In the genomic region with DNA sequence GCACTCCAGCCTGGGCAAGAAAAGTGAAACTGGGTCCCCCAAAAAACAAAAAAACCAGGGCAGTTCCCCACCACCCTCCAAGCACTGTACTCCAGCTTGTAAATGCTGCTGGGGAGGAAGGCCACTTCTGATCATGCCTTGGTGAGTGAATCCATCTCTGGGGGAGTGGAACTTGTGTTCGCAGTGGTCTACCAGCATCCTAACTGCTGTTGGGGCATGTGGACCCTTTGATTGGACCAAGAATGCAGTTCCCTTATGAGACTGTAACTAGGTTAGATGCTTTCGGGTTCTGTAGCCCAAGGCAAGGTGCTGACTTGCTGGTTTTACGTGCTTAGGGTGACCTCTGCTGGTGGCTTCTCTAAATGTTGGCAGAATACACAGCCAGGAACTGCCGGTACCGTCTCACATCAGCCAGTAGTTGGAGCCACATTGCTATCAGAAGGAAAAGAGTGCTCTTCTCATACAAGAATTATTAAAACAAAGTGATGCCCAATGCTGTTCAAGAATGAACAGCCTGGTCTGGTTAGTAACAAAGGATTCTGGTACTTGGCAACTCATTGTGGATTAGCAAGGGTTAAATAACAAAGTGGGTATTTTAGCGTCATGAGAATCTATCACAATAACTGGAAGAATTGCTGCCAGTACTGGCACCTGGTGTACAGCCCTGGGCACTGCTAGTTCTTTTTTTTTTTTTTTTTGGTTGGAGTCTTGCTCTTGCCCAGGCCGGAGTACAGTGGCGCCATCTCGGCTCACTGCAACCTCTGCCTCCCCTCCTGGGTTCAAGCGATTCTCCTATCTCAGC, we compare ENCODE assay signal across 8 cellular contexts. TPM values are rescaled to one million over a fixed set of nuclear protein-coding genes. Genes with fewer than 3 reads are reported as not detected.
A peak's percentile ranks its signal among the peaks of the same experiment; 100 is the strongest.
DNase-seq lines count a peak whose midpoint lies in the region; ATAC-seq, FAIRE-seq and TF ChIP-seq lines count a peak whose summit lies in the region.

No MANE protein-coding gene starts in this region.

- H3K36me3 Mint-ChIP-seq in activated T-cell treated with anti-CD3 and anti-CD28 coated beads, Interleukin-2, amount 50 U/mL, for 4 hours (ENCODE audit: insufficient read depth): no peaks in the 10 kb centered on the region
- H3K36me3 Mint-ChIP-seq in nephron (ENCODE audit: low read depth): peaks cover 15% of the 10 kb centered on the region
- H3K36me3 Mint-ChIP-seq in stimulated activated naive CD8-positive, alpha-beta T cell treated with anti-CD3 and anti-CD28 coated beads, Interleukin-15, Interleukin-2, amounts not matched to agents 100 ng/mL and 50 ng/mL, for 24 hours (ENCODE audit: low read depth): peaks cover 11% of the 10 kb centered on the region

- TF ChIP-seq CTCF in DOHH2 (IDR thresholded peaks at IDR 0.05; ENCODE audit: low read depth, low read length, poor library complexity, severe bottlenecking) (peak; percentile 99), LNCaP clone FGC (IDR thresholded peaks at IDR 0.05; ENCODE audit: control insufficient read depth, extremely low read depth, insufficient read depth) (peak; percentile 100), esophagus squamous epithelium (IDR thresholded peaks at IDR 0.05) (peak; percentile 86 to 99 (median 96)), nephron (IDR thresholded peaks at IDR 0.05; ENCODE audit: unreplicated experiment in 3 of 3) (peak; percentile 94 to 99 (median 96))

- H3K27me3 ChIP-seq in DOHH2 (ENCODE audit: control insufficient read depth, low read length): no peaks in the 10 kb centered on the region
- no peaks in the 10 kb centered on the region for H3K27me3 ChIP-seq in esophagus squamous epithelium

- TF ChIP-seq POLR2A in esophagus squamous epithelium (IDR thresholded peaks at IDR 0.05): no peak

- H3K27ac ChIP-seq in DOHH2 (ENCODE audit: low read depth, low read length) (no peak overlapping the region), esophagus squamous epithelium (peak overlapping the region in 1 of 4 donors; percentile 15)

- H4K20me1 ChIP-seq in DOHH2 (ENCODE audit: control insufficient read depth, insufficient read depth, low read depth, low read length): no peaks in the 10 kb centered on the region

- peaks cover 20% of the 10 kb centered on the region for H3K36me3 ChIP-seq in DOHH2 (ENCODE audit: control insufficient read depth, low read length)
- peaks cover 0 to 10% (median 0%) of the 10 kb centered on the region in 3 donors for H3K36me3 ChIP-seq in esophagus squamous epithelium

- no peaks in the 10 kb centered on the region for H3K9me2 ChIP-seq in DOHH2 (replicated peaks; ENCODE audit: control insufficient read depth, low read length)

- peak; percentile 100 for ATAC-seq in activated T-cell treated with anti-CD3 and anti-CD28 coated beads, Interleukin-2, amount 50 U/mL, for 4 hours

- peak; percentile 81 for FAIRE-seq in RCC 7860 (lab: Jason Lieb, UNC)

- H3K9me3 ChIP-seq in DOHH2 (ENCODE audit: control insufficient read depth, insufficient read depth, low read length): no peaks in the 10 kb centered on the region
- no peaks in the 10 kb centered on the region for H3K9me3 ChIP-seq in esophagus squamous epithelium

- H3K4me3 ChIP-seq in DOHH2 (ENCODE audit: low read length) (no peak overlapping the region), LNCaP clone FGC (ENCODE audit: low read depth, low read length) (no peak overlapping the region), esophagus squamous epithelium (no peak overlapping the region)

- no peaks in the 10 kb centered on the region for H3K79me2 ChIP-seq in DOHH2 (ENCODE audit: control insufficient read depth, low read length)

- peaks cover 9% of the 10 kb centered on the region; the same call in 1 of the 2 replicates for H3F3A ChIP-seq in DOHH2 (ENCODE audit: control insufficient read depth, insufficient read depth)

- no peak overlapping the region for H3K4me3 Mint-ChIP-seq in activated T-cell treated with anti-CD3 and anti-CD28 coated beads, Interleukin-2, amount 50 U/mL, for 4 hours
- H3K4me3 Mint-ChIP-seq in nephron: no peak overlapping the region
- no peak overlapping the region for H3K4me3 Mint-ChIP-seq in stimulated activated naive CD8-positive, alpha-beta T cell treated with anti-CD3 and anti-CD28 coated beads, Interleukin-15, Interleukin-2, amounts not matched to agents 100 ng/mL and 50 ng/mL, for 24 hours

- H3K27me3 Mint-ChIP-seq in activated T-cell treated with anti-CD3 and anti-CD28 coated beads, Interleukin-2, amount 50 U/mL, for 4 hours (ENCODE audit: low read depth): no peaks in the 10 kb centered on the region
- no peaks in the 10 kb centered on the region for H3K27me3 Mint-ChIP-seq in nephron (ENCODE audit: low read depth)
- H3K27me3 Mint-ChIP-seq in stimulated activated naive CD8-positive, alpha-beta T cell treated with anti-CD3 and anti-CD28 coated beads, Interleukin-15, Interleukin-2, amounts not matched to agents 100 ng/mL and 50 ng/mL, for 24 hours: no peaks in the 10 kb centered on the region

- no peaks in the 10 kb centered on the region for H3K9me3 Mint-ChIP-seq in activated T-cell treated with anti-CD3 and anti-CD28 coated beads, Interleukin-2, amount 50 U/mL, for 4 hours
- H3K9me3 Mint-ChIP-seq in nephron: no peaks in the 10 kb centered on the region
- no peaks in the 10 kb centered on the region for H3K9me3 Mint-ChIP-seq in stimulated activated naive CD8-positive, alpha-beta T cell treated with anti-CD3 and anti-CD28 coated beads, Interleukin-15, Interleukin-2, amounts not matched to agents 100 ng/mL and 50 ng/mL, for 24 hours

- H3K4me1 ChIP-seq in DOHH2 (ENCODE audit: control insufficient read depth, low read length): 0 out of 2 replicates have a peak, but pooled peaks cover 2% of the 10 kb centered on the region
- peaks cover 0 to 6% (median 0%) of the 10 kb centered on the region in 3 donors for H3K4me1 ChIP-seq in esophagus squamous epithelium

- intact Hi-C loops in esophagus squamous epithelium (cut with DNase I): loop anchor here (5.0 kb wide), 1 partner anchor 107 kb away; no protein-coding TSS in a partner anchor

- no peak overlapping the region for H3K4me2 ChIP-seq in DOHH2 (ENCODE audit: low read length)

- DNase-seq in GOT3 (lab: John Stamatoyannopoulos, UW): peak; percentile 39
- peak; percentile 94 for DNase-seq in LNCaP clone FGC (ENCODE audit: low read depth)
- DNase-seq in RCC 7860 (ENCODE audit: low spot score): peak; percentile 89
- peak; percentile 89 for DNase-seq in activated T-cell treated with anti-CD3 and anti-CD28 coated beads, Interleukin-2, amount 50 U/mL, for 4 hours
- DNase-seq in esophagus squamous epithelium (lab: John Stamatoyannopoulos, UW): peak; percentile 64

- WGBS in esophagus squamous epithelium, 2 donors: 18 to 19% methylated on average over 10 of the region's 10 CpGs

- peaks cover 5% of the 10 kb centered on the region for H3K4me1 Mint-ChIP-seq in activated T-cell treated with anti-CD3 and anti-CD28 coated beads, Interleukin-2, amount 50 U/mL, for 4 hours (ENCODE audit: low read depth)
- H3K4me1 Mint-ChIP-seq in nephron: no peaks in the 10 kb centered on the region
- peaks cover 5% of the 10 kb centered on the region for H3K4me1 Mint-ChIP-seq in stimulated activated naive CD8-positive, alpha-beta T cell treated with anti-CD3 and anti-CD28 coated beads, Interleukin-15, Interleukin-2, amounts not matched to agents 100 ng/mL and 50 ng/mL, for 24 hours (ENCODE audit: low read depth)

- H3K27ac Mint-ChIP-seq in nephron: peak overlapping the region; percentile 5 to 40 (median 36)
- H3K27ac Mint-ChIP-seq in stimulated activated naive CD8-positive, alpha-beta T cell treated with anti-CD3 and anti-CD28 coated beads, Interleukin-15, Interleukin-2, amounts not matched to agents 100 ng/mL and 50 ng/mL, for 24 hours: peak overlapping the region; percentile 58

RNA-seq across cellular contexts. Expression of a gene that starts 13.0 kb away (rescaled TPM):
- total RNA-seq in activated T-cell treated with anti-CD3 and anti-CD28 coated beads, Interleukin-2, amount 50 U/mL, for 4 hours: 10 to 100 TPM; 71.4 to 76.9 (median 76.0) TPM
- total RNA-seq in esophagus squamous epithelium: 10 to 100 TPM; 24.7 to 43.2 (median 30.0) TPM

RNA-seq across cellular contexts. Expression of a gene that starts 13.3 kb away (rescaled TPM):
- total RNA-seq in activated T-cell treated with anti-CD3 and anti-CD28 coated beads, Interleukin-2, amount 50 U/mL, for 4 hours: 100 to 1,000 TPM; 286 to 337 (median 326) TPM
- total RNA-seq in esophagus squamous epithelium: 10 to 100 TPM; 29.1 to 52.3 (median 41.9) TPM

RNA-seq across cellular contexts. Expression of a gene that starts 22.8 kb away (rescaled TPM):
- 1 to 10 TPM in 1 of 3 donors, under 1 TPM in 2; 0.38 to 1.0 (median 0.45) TPM for total RNA-seq in activated T-cell treated with anti-CD3 and anti-CD28 coated beads, Interleukin-2, amount 50 U/mL, for 4 hours
- total RNA-seq in esophagus squamous epithelium: 10 to 100 TPM; 14.6 to 58.5 (median 15.1) TPM

RNA-seq across cellular contexts. Expression of a gene that starts 27.5 kb away (rescaled TPM):
- total RNA-seq in activated T-cell treated with anti-CD3 and anti-CD28 coated beads, Interleukin-2, amount 50 U/mL, for 4 hours: 100 to 1,000 TPM in 2 of 3 donors, 10 to 100 TPM in 1; 90.8 to 105 (median 100) TPM
- total RNA-seq in esophagus squamous epithelium: 10 to 100 TPM; 27.6 to 35.0 (median 33.1) TPM

RNA-seq across cellular contexts. Expression of a gene that starts 37.3 kb away (rescaled TPM):
- not detected for total RNA-seq in activated T-cell treated with anti-CD3 and anti-CD28 coated beads, Interleukin-2, amount 50 U/mL, for 4 hours
- not detected for total RNA-seq in esophagus squamous epithelium

Comparison
In these comparisons a context has a peak if more than half of its experiments do, and no peak if none do; other contexts are left out.
1. DNase-seq: peak in every context shown above with its lines; median percentile 94 in LNCaP clone FGC; 89 in RCC 7860; 89 in activated T-cell treated with anti-CD3 and anti-CD28 coated beads, Interleukin-2, amount 50 U/mL, for 4 hours; 64 in esophagus squamous epithelium; 39 in GOT3.
2. RNA of a gene that starts 13.3 kb away (total RNA-seq): 286 to 337 TPM in activated T-cell treated with anti-CD3 and anti-CD28 coated beads, Interleukin-2, amount 50 U/mL, for 4 hours; 29.1 to 52.3 TPM in esophagus squamous epithelium; every median in the first group is over 4 times any median in the second.
3. RNA of a gene that starts 22.8 kb away (total RNA-seq): 14.6 to 58.5 TPM in esophagus squamous epithelium; 0.38 to 1.0 TPM in activated T-cell treated with anti-CD3 and anti-CD28 coated beads, Interleukin-2, amount 50 U/mL, for 4 hours; every median in the first group is over 4 times any median in the second.
4. Peak in every context shown above with its lines, with median percentiles within 50 percentile points of each other: CTCF ChIP-seq.